ENCODE assay signal across 15 cellular contexts in the genomic region with DNA sequence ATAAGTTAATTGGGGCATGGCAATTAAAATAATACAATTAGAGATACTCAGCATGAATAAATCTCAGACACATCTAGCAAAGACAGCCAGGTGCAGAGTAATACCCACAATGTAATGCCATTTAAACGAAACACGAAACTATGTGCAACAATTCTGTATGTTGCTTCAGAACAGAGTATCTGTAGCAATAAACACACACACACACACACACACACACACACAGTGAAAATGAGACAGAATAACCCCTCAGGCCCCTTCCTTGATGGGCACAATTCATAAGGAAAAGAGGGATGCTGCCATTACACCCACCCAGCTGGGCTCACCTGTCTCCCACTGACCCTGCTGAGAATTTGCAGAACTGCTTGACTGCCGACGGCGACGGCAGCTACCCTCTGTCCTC. TPM values are rescaled to one million over a fixed set of nuclear protein-coding genes. Genes with fewer than 3 reads are reported as not detected.
A peak's percentile ranks its signal among the peaks of the same experiment; 100 is the strongest.
DNase-seq lines count a peak whose midpoint lies in the region; ATAC-seq lines count a peak whose summit lies in the region.
"Had no signal": no experiment of that assay in that cellular context is flagged by ENCODE, and none has a peak within 500 bp of the region (broad histone marks: within the 10 kb centered on the region; RNA-seq: fewer than 3 reads in every experiment).

No MANE protein-coding gene starts in this region.

- no peaks in the 10 kb centered on the region for H3K9me3 ChIP-seq in CD8-positive, alpha-beta memory T cell (ENCODE audit: low read length)
- H3K9me3 ChIP-seq in naive thymus-derived CD4-positive, alpha-beta T cell (ENCODE audit: control insufficient read depth in 2 of 3, low read length in 3 of 3) = no peaks in the 10 kb centered on the region
- H3K9me3 ChIP-seq: SJSA1, thyroid gland had no signal

- no peaks in the 10 kb centered on the region for H3K27me3 Mint-ChIP-seq in T-helper 1 cell treated with Interleukin-12 subunit alpha and Interleukin-12 subunit beta and Interleukin-4 antibody, amounts not matched to agents 30 μg/mL and 1 μg/mL, for 36 hours (ENCODE audit: low read depth)
- H3K27me3 Mint-ChIP-seq in CD8-positive, alpha-beta memory T cell = peaks cover 0 to 3% of the 10 kb centered on the region in 2 donors
- H3K27me3 Mint-ChIP-seq in activated CD4-positive, alpha-beta memory T cell treated with anti-CD3 and anti-CD28 coated beads, Interleukin-2, amount 10 ng/mL, durations not matched to agents 7 days and 5 days = no peaks in the 10 kb centered on the region
- H3K27me3 Mint-ChIP-seq in naive thymus-derived CD4-positive, alpha-beta T cell = peaks cover 0 to 3% (median 0%) of the 10 kb centered on the region in 5 donors

- H3K27ac Mint-ChIP-seq in T-helper 1 cell treated with Interleukin-12 subunit alpha and Interleukin-12 subunit beta and Interleukin-4 antibody, amounts not matched to agents 30 μg/mL and 1 μg/mL, for 36 hours = peak overlapping the region; percentile 46
- H3K27ac Mint-ChIP-seq in CD8-positive, alpha-beta memory T cell = peak overlapping the region; percentile 36 to 96 (median 80)
- H3K27ac Mint-ChIP-seq in activated CD4-positive, alpha-beta memory T cell treated with anti-CD3 and anti-CD28 coated beads, Interleukin-2, amount 10 ng/mL, durations not matched to agents 7 days and 5 days = peak overlapping the region; percentile 44
- peak overlapping the region in 8 of 9 donors; percentile 30 to 98 (median 88) for H3K27ac Mint-ChIP-seq in naive thymus-derived CD4-positive, alpha-beta T cell

- H3K4me1 Mint-ChIP-seq in T-helper 1 cell treated with Interleukin-12 subunit alpha and Interleukin-12 subunit beta and Interleukin-4 antibody, amounts not matched to agents 30 μg/mL and 1 μg/mL, for 36 hours (ENCODE audit: low read depth) = peaks cover 55% of the 10 kb centered on the region
- peaks cover 58 to 69% (median 63%) of the 10 kb centered on the region in 3 donors for H3K4me1 Mint-ChIP-seq in CD8-positive, alpha-beta memory T cell
- H3K4me1 Mint-ChIP-seq in activated CD4-positive, alpha-beta memory T cell treated with anti-CD3 and anti-CD28 coated beads, Interleukin-2, amount 10 ng/mL, durations not matched to agents 7 days and 5 days = peaks cover 75% of the 10 kb centered on the region
- H3K4me1 Mint-ChIP-seq in naive thymus-derived CD4-positive, alpha-beta T cell = peaks cover 56 to 78% (median 64%) of the 10 kb centered on the region in 7 donors

- DNase-seq in T-helper 1 cell = no peak
- DNase-seq in CD8-positive, alpha-beta memory T cell = no peak
- DNase-seq in activated CD4-positive, alpha-beta memory T cell treated with anti-CD3 and anti-CD28 coated beads, Interleukin-2, amount 10 ng/mL, durations not matched to agents 7 days and 5 days = no peak
- DNase-seq in naive thymus-derived CD4-positive, alpha-beta T cell = no peak
- DNase-seq in NCI-H1694 (lab: John Stamatoyannopoulos, UW) = no peak
- DNase-seq in NCI-H1417 (lab: John Stamatoyannopoulos, UW) = no peak
- DNase-seq: H7; NCI-H2081; NCI-H510A treated with DMSO at 0.1 percent for 48 hours; stimulated activated CD4-positive, alpha-beta T cell treated with anti-CD3 and anti-CD28 coated beads, Interleukin-2, amount 100 ng/mL, for 48 hours; thyroid gland had no signal

- no peak for ATAC-seq in naive thymus-derived CD4-positive, alpha-beta T cell
- no peak for ATAC-seq in HG02885 (IDR thresholded peaks at IDR 0.05; ENCODE audit: poor library complexity, unreplicated experiment)

- H3K27me3 ChIP-seq in CD8-positive, alpha-beta memory T cell (ENCODE audit: insufficient read depth, low read length, poor library complexity, severe bottlenecking) = no peaks in the 10 kb centered on the region
- no peaks in the 10 kb centered on the region for H3K27me3 ChIP-seq in naive thymus-derived CD4-positive, alpha-beta T cell (ENCODE audit: control insufficient read depth in 2 of 2, insufficient read depth in 2 of 2, low read length in 2 of 2)
- H3K27me3 ChIP-seq: SJSA1, thyroid gland had no signal

- H3K4me1 ChIP-seq in CD8-positive, alpha-beta memory T cell (ENCODE audit: insufficient read depth, low read length) = peaks cover 65% of the 10 kb centered on the region
- peaks cover 46 to 60% of the 10 kb centered on the region in 2 donors for H3K4me1 ChIP-seq in naive thymus-derived CD4-positive, alpha-beta T cell (ENCODE audit: control insufficient read depth in 2 of 2, insufficient read depth in 2 of 2, low read length in 2 of 2)

- CTCF ChIA-PET in CD8-positive, alpha-beta memory T cell (lab: Charles Lee) = interaction anchor here (0.8 to 2.1 kb wide), 7 partner anchors 8 to 106 kb away, joined by 3 to 10 read pairs (median 4); no protein-coding TSS in a partner anchor
- CTCF ChIA-PET in activated CD4-positive, alpha-beta memory T cell treated with anti-CD3 and anti-CD28 coated beads, Interleukin-2, amount 10 ng/mL, durations not matched to agents 7 days and 5 days (lab: Charles Lee) = interaction anchor here (0.6 to 1.3 kb wide), 3 partner anchors 30 to 1070 kb away, joined by 3 to 5 read pairs (median 5); no protein-coding TSS in a partner anchor
- CTCF ChIA-PET in naive thymus-derived CD4-positive, alpha-beta T cell (lab: Charles Lee) = interaction anchor here (1.0 to 2.3 kb wide), 4 partner anchors 13 to 82 kb away, joined by 3 to 8 read pairs (median 6); a partner anchor contains a TSS

- H3K4me3 Mint-ChIP-seq in T-helper 1 cell treated with Interleukin-12 subunit alpha and Interleukin-12 subunit beta and Interleukin-4 antibody, amounts not matched to agents 30 μg/mL and 1 μg/mL, for 36 hours = peak overlapping the region; percentile 100
- H3K4me3 Mint-ChIP-seq in CD8-positive, alpha-beta memory T cell = peak overlapping the region; percentile 85 to 99 (median 97)
- H3K4me3 Mint-ChIP-seq in activated CD4-positive, alpha-beta memory T cell treated with anti-CD3 and anti-CD28 coated beads, Interleukin-2, amount 10 ng/mL, durations not matched to agents 7 days and 5 days = peak overlapping the region; percentile 81
- peak overlapping the region; percentile 89 to 99 (median 95) for H3K4me3 Mint-ChIP-seq in naive thymus-derived CD4-positive, alpha-beta T cell

- POLR2A ChIA-PET in CD8-positive, alpha-beta memory T cell (lab: Charles Lee) = interaction anchor here (1.1 to 1.2 kb wide), 2 partner anchors 16 to 81 kb away, joined by 3 to 5 read pairs; no protein-coding TSS in a partner anchor
- POLR2A ChIA-PET in activated CD4-positive, alpha-beta memory T cell treated with anti-CD3 and anti-CD28 coated beads, Interleukin-2, amount 10 ng/mL, durations not matched to agents 7 days and 5 days (lab: Charles Lee) = interaction anchor here (0.9 to 4.7 kb wide), 8 partner anchors 8 to 82 kb away, joined by 3 to 68 read pairs (median 5); a partner anchor contains a TSS
- POLR2A ChIA-PET in naive thymus-derived CD4-positive, alpha-beta T cell (lab: Charles Lee) = interaction anchor here (1.3 to 8.0 kb wide), 5 partner anchors 9 to 102 kb away, joined by 3 to 56 read pairs (median 4); no protein-coding TSS in a partner anchor

- H3K4me3 ChIP-seq in CD8-positive, alpha-beta memory T cell (ENCODE audit: low read length) = no peak overlapping the region
- no peak overlapping the region for H3K4me3 ChIP-seq in naive thymus-derived CD4-positive, alpha-beta T cell (ENCODE audit: low read length)
- H3K4me3 ChIP-seq: SJSA1, thyroid gland had no signal

- H3K36me3 Mint-ChIP-seq in T-helper 1 cell treated with Interleukin-12 subunit alpha and Interleukin-12 subunit beta and Interleukin-4 antibody, amounts not matched to agents 30 μg/mL and 1 μg/mL, for 36 hours (ENCODE audit: low read depth) = peaks cover 39% of the 10 kb centered on the region
- H3K36me3 Mint-ChIP-seq in CD8-positive, alpha-beta memory T cell = peaks cover 3 to 65% (median 12%) of the 10 kb centered on the region in 3 donors
- H3K36me3 Mint-ChIP-seq in activated CD4-positive, alpha-beta memory T cell treated with anti-CD3 and anti-CD28 coated beads, Interleukin-2, amount 10 ng/mL, durations not matched to agents 7 days and 5 days (ENCODE audit: low read depth) = peaks cover 52% of the 10 kb centered on the region
- peaks cover 11 to 34% (median 29%) of the 10 kb centered on the region in 5 donors for H3K36me3 Mint-ChIP-seq in naive thymus-derived CD4-positive, alpha-beta T cell

- no peak overlapping the region for H3K27ac ChIP-seq in CD8-positive, alpha-beta memory T cell (ENCODE audit: low read depth, low read length)
- peak overlapping the region; percentile 99 for H3K27ac ChIP-seq in naive thymus-derived CD4-positive, alpha-beta T cell (ENCODE audit: low read depth, low read length)
- H3K27ac ChIP-seq: 22Rv1, SJSA1, thyroid gland had no signal

- peaks cover 25% of the 10 kb centered on the region for H3K36me3 ChIP-seq in CD8-positive, alpha-beta memory T cell (ENCODE audit: insufficient read depth, low read length)
- H3K36me3 ChIP-seq in naive thymus-derived CD4-positive, alpha-beta T cell (ENCODE audit: control insufficient read depth in 2 of 3, insufficient read depth in 3 of 3, low read length in 3 of 3) = peaks cover 8 to 54% (median 17%) of the 10 kb centered on the region in 3 experiments

- H3K9me3 Mint-ChIP-seq in T-helper 1 cell treated with Interleukin-12 subunit alpha and Interleukin-12 subunit beta and Interleukin-4 antibody, amounts not matched to agents 30 μg/mL and 1 μg/mL, for 36 hours = no peaks in the 10 kb centered on the region
- H3K9me3 Mint-ChIP-seq in CD8-positive, alpha-beta memory T cell = peaks cover 0 to 1% (median 0%) of the 10 kb centered on the region in 5 donors
- H3K9me3 Mint-ChIP-seq in activated CD4-positive, alpha-beta memory T cell treated with anti-CD3 and anti-CD28 coated beads, Interleukin-2, amount 10 ng/mL, durations not matched to agents 7 days and 5 days = no peaks in the 10 kb centered on the region
- H3K9me3 Mint-ChIP-seq in naive thymus-derived CD4-positive, alpha-beta T cell = peaks cover 0 to 5% (median 0%) of the 10 kb centered on the region in 11 donors

- intact Hi-C loops in naive thymus-derived CD4-positive, alpha-beta T cell (cut with micrococcal nuclease) = loop anchor here (5.0 to 10.0 kb wide), 2 partner anchors 182 to 330 kb away; a partner anchor contains a TSS

RNA-seq across cellular contexts. Expression of a gene that starts 2.7 kb away (rescaled TPM):
- total RNA-seq in CD8-positive, alpha-beta memory T cell = 10 to 100 TPM; 30.0 to 32.7 TPM
- 163 TPM for polyA plus RNA-seq in CD8-positive, alpha-beta memory T cell
- 10 to 100 TPM; 54.1 to 59.8 TPM for total RNA-seq in activated CD4-positive, alpha-beta memory T cell treated with anti-CD3 and anti-CD28 coated beads, Interleukin-2, amount 10 ng/mL, durations not matched to agents 7 days and 5 days
- total RNA-seq in naive thymus-derived CD4-positive, alpha-beta T cell = 100 to 1,000 TPM in 1 of 5 experiments, 10 to 100 TPM in 4; 47.9 to 104 (median 65.8) TPM
- 100 to 1,000 TPM; 132 to 208 TPM for polyA plus RNA-seq in naive thymus-derived CD4-positive, alpha-beta T cell

RNA-seq across cellular contexts. Expression of a gene that starts 5.3 kb away (rescaled TPM):
- 10 to 100 TPM; 18.4 to 20.5 TPM for total RNA-seq in CD8-positive, alpha-beta memory T cell
- 9.0 TPM for polyA plus RNA-seq in CD8-positive, alpha-beta memory T cell
- 10 to 100 TPM; 21.5 to 21.7 TPM for total RNA-seq in activated CD4-positive, alpha-beta memory T cell treated with anti-CD3 and anti-CD28 coated beads, Interleukin-2, amount 10 ng/mL, durations not matched to agents 7 days and 5 days
- 10 to 100 TPM in 4 of 5 experiments, 1 to 10 TPM in 1; 8.6 to 25.2 (median 22.7) TPM for total RNA-seq in naive thymus-derived CD4-positive, alpha-beta T cell
- 10 to 100 TPM in 1 of 2 donors, 1 to 10 TPM in 1; 4.0 to 11.8 TPM for polyA plus RNA-seq in naive thymus-derived CD4-positive, alpha-beta T cell

RNA-seq across cellular contexts. Expression of a gene that starts 27.6 kb away (rescaled TPM):
- 10 to 100 TPM; 52.9 to 53.5 TPM for total RNA-seq in CD8-positive, alpha-beta memory T cell
- 23.8 TPM for polyA plus RNA-seq in CD8-positive, alpha-beta memory T cell
- total RNA-seq in activated CD4-positive, alpha-beta memory T cell treated with anti-CD3 and anti-CD28 coated beads, Interleukin-2, amount 10 ng/mL, durations not matched to agents 7 days and 5 days = 10 to 100 TPM; 48.9 to 50.7 TPM
- total RNA-seq in naive thymus-derived CD4-positive, alpha-beta T cell = 10 to 100 TPM; 19.6 to 52.0 (median 33.0) TPM
- 10 to 100 TPM; 11.4 to 19.6 TPM for polyA plus RNA-seq in naive thymus-derived CD4-positive, alpha-beta T cell

RNA-seq across cellular contexts. Expression of a gene that starts 40.1 kb away (rescaled TPM):
- 10 to 100 TPM; 58.7 to 64.7 TPM for total RNA-seq in CD8-positive, alpha-beta memory T cell
- 5.1 TPM for polyA plus RNA-seq in CD8-positive, alpha-beta memory T cell
- 10 to 100 TPM; 46.9 to 52.6 TPM for total RNA-seq in activated CD4-positive, alpha-beta memory T cell treated with anti-CD3 and anti-CD28 coated beads, Interleukin-2, amount 10 ng/mL, durations not matched to agents 7 days and 5 days
- total RNA-seq in naive thymus-derived CD4-positive, alpha-beta T cell = 100 to 1,000 TPM in 1 of 5 experiments, 10 to 100 TPM in 4; 42.5 to 105 (median 51.8) TPM
- polyA plus RNA-seq in naive thymus-derived CD4-positive, alpha-beta T cell = 10 to 100 TPM in 1 of 2 donors, 1 to 10 TPM in 1; 2.8 to 10.8 TPM

RNA-seq across cellular contexts. Expression of a gene that starts 54.2 kb away (rescaled TPM):
- total RNA-seq in CD8-positive, alpha-beta memory T cell = 10 to 100 TPM; 53.9 to 60.4 TPM
- polyA plus RNA-seq in CD8-positive, alpha-beta memory T cell = 2.7 TPM
- total RNA-seq in activated CD4-positive, alpha-beta memory T cell treated with anti-CD3 and anti-CD28 coated beads, Interleukin-2, amount 10 ng/mL, durations not matched to agents 7 days and 5 days = 10 to 100 TPM; 86.5 to 88.8 TPM
- 100 to 1,000 TPM in 3 of 5 experiments, 10 to 100 TPM in 2; 90.4 to 134 (median 102) TPM for total RNA-seq in naive thymus-derived CD4-positive, alpha-beta T cell
- 1 to 10 TPM; 1.5 to 2.6 TPM for polyA plus RNA-seq in naive thymus-derived CD4-positive, alpha-beta T cell
